In the genomic region with DNA sequence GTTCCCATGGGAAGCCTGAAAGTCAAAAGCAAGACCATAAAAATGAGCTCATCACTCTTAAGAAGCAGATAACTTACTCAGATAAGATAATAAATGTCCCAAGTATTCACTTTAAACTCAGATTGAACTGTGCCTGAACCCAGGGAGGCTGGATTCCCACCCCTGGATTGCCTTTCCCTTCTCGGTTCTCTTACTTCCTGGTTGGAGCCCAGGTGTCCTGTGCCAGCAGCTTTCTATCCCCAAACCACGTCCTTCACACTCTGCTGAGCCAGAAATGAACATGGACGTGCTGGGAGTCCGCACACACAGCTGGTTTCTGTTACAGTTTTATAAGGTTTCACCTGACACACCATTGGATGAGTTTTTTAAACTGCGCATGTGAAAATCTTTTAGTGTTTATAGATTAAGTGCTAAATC, we compare ENCODE assay signal across 14 cellular contexts.
DNase-seq lines count a peak whose midpoint lies in the region; ATAC-seq and TF ChIP-seq lines count a peak whose summit lies in the region.
"Had no signal": no experiment of that assay in that cellular context is flagged by ENCODE, and none has a peak within 500 bp of the region (broad histone marks: within the 10 kb centered on the region; RNA-seq: fewer than 3 reads in every experiment).

No MANE protein-coding gene starts in this region.

- no peaks in the 10 kb centered on the region for H3K79me2 ChIP-seq in SK-N-SH (ENCODE audit: insufficient read depth)

- no peaks in the 10 kb centered on the region for H3F3A ChIP-seq in SK-N-SH (replicated peaks; ENCODE audit: insufficient read depth)

- H3K4me1 ChIP-seq in SK-N-SH (ENCODE audit: control insufficient read depth in 1 of 2, insufficient read depth in 2 of 2, low read depth in 1 of 2, low read length in 1 of 2) (peaks cover 0 to 2% of the 10 kb centered on the region in 2 experiments; a peak in 2 of 4 replicates), stomach smooth muscle (ENCODE audit: control insufficient read depth, insufficient read depth, low read length) (no peaks in the 10 kb centered on the region), gastrocnemius medialis (no peaks in the 10 kb centered on the region)

- TF ChIP-seq POLR2A in gastrocnemius medialis (IDR thresholded peaks at IDR 0.05), result no peak

- H3K27ac ChIP-seq in SK-N-SH (ENCODE audit: low read depth in 2 of 2, low read length in 1 of 2) (no peak overlapping the region), stomach smooth muscle (ENCODE audit: low read length) (no peak overlapping the region), gastrocnemius medialis (no peak overlapping the region)

- H3K9me3 ChIP-seq in SK-N-SH (no peaks in the 10 kb centered on the region), stomach smooth muscle (ENCODE audit: control insufficient read depth in 2 of 2, low read length in 2 of 2) (no peaks in the 10 kb centered on the region), gastrocnemius medialis (no peaks in the 10 kb centered on the region)

- POLR2A ChIA-PET in SK-N-SH (lab: Yijun Ruan, JAX), result no interaction called here

- TF ChIP-seq EP300 in SK-N-SH (IDR thresholded peaks at IDR 0.05; ENCODE audit: borderline replicate concordance in 1 of 2, low read depth in 1 of 2, low read length in 1 of 2), result no peak

- no peak for TF ChIP-seq RAD21 in SK-N-SH (IDR thresholded peaks at IDR 0.05; ENCODE audit: low read length)

- H3K9ac ChIP-seq in SK-N-SH (no peak overlapping the region), stomach smooth muscle (ENCODE audit: low read length in 2 of 2) (peak overlapping the region in 1 of 2 donors; percentile 42)

- H3K36me3 ChIP-seq in SK-N-SH (replicated peaks in 1 of 2; ENCODE audit: control insufficient read depth in 1 of 2, insufficient read depth in 2 of 2, low read length in 1 of 2) (no peaks in the 10 kb centered on the region), kidney epithelial cell (ENCODE audit: control insufficient read depth, insufficient read depth, low read length) (no peaks in the 10 kb centered on the region), stomach smooth muscle (ENCODE audit: control insufficient read depth in 2 of 2, insufficient read depth in 2 of 2, low read length in 2 of 2) (no peaks in the 10 kb centered on the region), gastrocnemius medialis (no peaks in the 10 kb centered on the region)

- TF ChIP-seq CTCF in SK-N-SH (IDR thresholded peaks at IDR 0.05) (no peak), kidney epithelial cell (IDR thresholded peaks at IDR 0.05; ENCODE audit: insufficient read depth, low read length, poor library complexity, severe bottlenecking) (no peak), gastrocnemius medialis (IDR thresholded peaks at IDR 0.05 in 4 of 5, conservative IDR thresholded peaks at IDR 0.05 in 1 of 5) (no peak)

- intact Hi-C loops in gastrocnemius medialis (cut with DNase I; ENCODE audit: low total_unique reads), result no loop called here

- DNase-seq in EL (peak; percentile 17), SK-N-SH (no peak), kidney epithelial cell (ENCODE audit: low read depth) (peak; percentile 61), SIG-M5 (lab: John Stamatoyannopoulos, UW) (no peak), gastrocnemius medialis (no peak)
- DNase-seq: activated CD8-positive, alpha-beta memory T cell treated with anti-CD3 and anti-CD28 coated beads, Interleukin-2, amount 50 U/mL, for 48 hours; activated naive CD8-positive, alpha-beta T cell treated with anti-CD3 and anti-CD28 coated beads, Interleukin-2, amount 50 U/mL, for 24 hours; dermis blood vessel endothelial cell; NCI-H1105; NCI-H69; stimulated activated CD4-positive, alpha-beta T cell treated with anti-CD3 and anti-CD28 coated beads, Interleukin-4, amount 100 ng/mL, for 4 hours; stimulated activated naive CD4-positive, alpha-beta T cell treated with Interleukin-2 at 50 U/mL for 16 hours had no signal

- no peak overlapping the region for H3K4me2 ChIP-seq in SK-N-SH

- ATAC-seq in gastrocnemius medialis, result no peak
- no peak for ATAC-seq in HG02938 (IDR thresholded peaks at IDR 0.05; ENCODE audit: unreplicated experiment)
- ATAC-seq: activated naive CD8-positive, alpha-beta T cell treated with anti-CD3 and anti-CD28 coated beads, Interleukin-2, amount 50 U/mL, for 24 hours had no signal

- CTCF ChIA-PET in SK-N-SH (lab: Yijun Ruan, JAX), result interaction anchor here (0.8 to 1.2 kb wide), 2 partner anchors 11 to 146 kb away, joined by 3 read pairs; no protein-coding TSS in a partner anchor

- H3K4me3 ChIP-seq in SK-N-SH (ENCODE audit: low read depth in 2 of 2, low read length in 1 of 2) (no peak overlapping the region), kidney epithelial cell (ENCODE audit: low read depth, low read length) (no peak overlapping the region), stomach smooth muscle (ENCODE audit: low read length in 2 of 2) (peak overlapping the region; percentile 38 to 40), gastrocnemius medialis (no peak overlapping the region)

- H4K20me1 ChIP-seq in SK-N-SH (ENCODE audit: insufficient read depth), result no peaks in the 10 kb centered on the region

- WGBS in SK-N-SH (ENCODE audit: low lambda C conversion rate), result 67% methylated on average over 5 of the region's 5 CpGs

- in situ Hi-C loops in gastrocnemius medialis (cut with MboI; ENCODE audit: low sequenced_read_pairs in 4 of 4), result no loop called here

- H3K27me3 ChIP-seq in SK-N-SH (ENCODE audit: insufficient read depth), result no peaks in the 10 kb centered on the region
- no peaks in the 10 kb centered on the region for H3K27me3 ChIP-seq in kidney epithelial cell (ENCODE audit: control insufficient read depth, insufficient read depth, low read length)
- H3K27me3 ChIP-seq in stomach smooth muscle (ENCODE audit: control insufficient read depth in 1 of 2, insufficient read depth in 2 of 2, low read length in 2 of 2), result no peaks in the 10 kb centered on the region
- no peaks in the 10 kb centered on the region for H3K27me3 ChIP-seq in gastrocnemius medialis

- H2AFZ ChIP-seq in SK-N-SH (ENCODE audit: low read depth), result peak overlapping the region; percentile 26; the same call in 1 of the 2 replicates

- H3K9me2 ChIP-seq in SK-N-SH, result no peaks in the 10 kb centered on the region

TF ChIP-seq in SK-N-SH, 30 proteins besides CTCF, POLR2A, EP300 and RAD21:
- TF ChIP-seq GABPA (IDR thresholded peaks at IDR 0.05; ENCODE audit: low read depth) (no peak), YY1 (IDR thresholded peaks at IDR 0.05; ENCODE audit: low read depth) (no peak), EZH2phosphoT487 (IDR thresholded peaks at IDR 0.05; ENCODE audit: borderline replicate concordance, low read depth) (no peak)

Comparison
In these comparisons a context has a peak if more than half of its experiments do, and no peak if none do; other contexts are left out.
1. DNase-seq: peak in EL (single experiment) and kidney epithelial cell (single experiment); none in SK-N-SH (single experiment), SIG-M5 (single experiment) and gastrocnemius medialis (0 of 2).
2. H3K4me3 ChIP-seq: peak in stomach smooth muscle (2 of 2); none in SK-N-SH (0 of 2), kidney epithelial cell (single experiment) and gastrocnemius medialis (0 of 4).